Comparison of ENCODE assay signal across 25 cellular contexts in genomic region chr4:179325181-179325580, GRCh38.
"Had no signal": no experiment of that assay in that cellular context is flagged by ENCODE, and none has a peak within 500 bp of the region (broad histone marks: within the 10 kb centered on the region; RNA-seq: fewer than 3 reads in every experiment).

No MANE protein-coding gene starts in this region.

- H3K27ac ChIP-seq: adrenal gland, brain microvascular endothelial cell, cardiac muscle cell, VCaP had no signal

- H3K27ac Mint-ChIP-seq: activated CD4-positive, alpha-beta memory T cell treated with anti-CD3 and anti-CD28 coated beads, Interleukin-2, amount 10 ng/mL, durations not matched to agents 7 days and 5 days; activated CD4-positive, alpha-beta T cell treated with anti-CD3 and anti-CD28 coated beads, Interleukin-2, amount 10 ng/mL, durations not matched to agents 7 days and 5 days; activated naive CD8-positive, alpha-beta T cell treated with anti-CD3 and anti-CD28 coated beads, Interleukin-2, amount 10 ng/mL, durations not matched to agents 7 days and 5 days; T-cell had no signal

- H3K4me3 ChIP-seq: adrenal gland, cardiac muscle cell, K562 had no signal

- H3K36me3 ChIP-seq: adrenal gland, brain microvascular endothelial cell, cardiac muscle cell had no signal

- ATAC-seq: K562, T-cell had no signal

- H3K9me3 Mint-ChIP-seq: activated naive CD8-positive, alpha-beta T cell treated with anti-CD3 and anti-CD28 coated beads, Interleukin-2, amount 10 ng/mL, durations not matched to agents 7 days and 5 days had no signal

- H3K4me3 Mint-ChIP-seq: activated CD4-positive, alpha-beta memory T cell treated with anti-CD3 and anti-CD28 coated beads, Interleukin-2, amount 10 ng/mL, durations not matched to agents 7 days and 5 days; activated CD4-positive, alpha-beta T cell treated with anti-CD3 and anti-CD28 coated beads, Interleukin-2, amount 10 ng/mL, durations not matched to agents 7 days and 5 days; activated naive CD8-positive, alpha-beta T cell treated with anti-CD3 and anti-CD28 coated beads, Interleukin-2, amount 10 ng/mL, durations not matched to agents 7 days and 5 days; T-cell had no signal

- H3K36me3 Mint-ChIP-seq: activated naive CD8-positive, alpha-beta T cell treated with anti-CD3 and anti-CD28 coated beads, Interleukin-2, amount 10 ng/mL, durations not matched to agents 7 days and 5 days; T-cell had no signal

- H3K4me1 Mint-ChIP-seq: activated CD4-positive, alpha-beta memory T cell treated with anti-CD3 and anti-CD28 coated beads, Interleukin-2, amount 10 ng/mL, durations not matched to agents 7 days and 5 days; activated CD4-positive, alpha-beta T cell treated with anti-CD3 and anti-CD28 coated beads, Interleukin-2, amount 10 ng/mL, durations not matched to agents 7 days and 5 days; activated naive CD8-positive, alpha-beta T cell treated with anti-CD3 and anti-CD28 coated beads, Interleukin-2, amount 10 ng/mL, durations not matched to agents 7 days and 5 days; T-cell had no signal

- H3K9me3 ChIP-seq: adrenal gland had no signal

- H3K27me3 ChIP-seq: adrenal gland, brain microvascular endothelial cell, cardiac muscle cell had no signal

- H3K4me1 ChIP-seq: adrenal gland had no signal

- H3K27me3 Mint-ChIP-seq: activated CD4-positive, alpha-beta memory T cell treated with anti-CD3 and anti-CD28 coated beads, Interleukin-2, amount 10 ng/mL, durations not matched to agents 7 days and 5 days; activated CD4-positive, alpha-beta T cell treated with anti-CD3 and anti-CD28 coated beads, Interleukin-2, amount 10 ng/mL, durations not matched to agents 7 days and 5 days; activated naive CD8-positive, alpha-beta T cell treated with anti-CD3 and anti-CD28 coated beads, Interleukin-2, amount 10 ng/mL, durations not matched to agents 7 days and 5 days; T-cell had no signal

- DNase-seq: activated CD4-positive, alpha-beta memory T cell treated with anti-CD3 and anti-CD28 coated beads, Interleukin-2, amount 10 ng/mL, durations not matched to agents 7 days and 5 days; activated CD4-positive, alpha-beta T cell treated with anti-CD3 and anti-CD28 coated beads, Interleukin-2, amount 10 ng/mL, durations not matched to agents 7 days and 5 days; activated CD4-positive, CD25-positive, alpha-beta regulatory T cell; activated CD8-positive, alpha-beta memory T cell treated with anti-CD3 and anti-CD28 coated beads, Interleukin-2, amount 50 U/mL, for 48 hours; activated naive CD4-positive, alpha-beta T cell treated with anti-CD3 and anti-CD28 coated beads, Interleukin-2, amount 50 U/mL, for 16 hours; activated naive CD8-positive, alpha-beta T cell treated with anti-CD3 and anti-CD28 coated beads, Interleukin-2, amount 10 ng/mL, durations not matched to agents 7 days and 5 days; activated T-cell treated with anti-CD3 and anti-CD28 coated beads, Interleukin-2, amount 50 U/mL, for 1 hour; adrenal gland; anterior cingulate cortex; brain microvascular endothelial cell; Karpas-422; NCI-H1092; NCI-H1417 treated with DMSO at 0.1 percent for 48 hours; NCI-H1694; NCI-H2029; NCI-H510A treated with DMSO at 0.1 percent for 48 hours; NCI-H69; NK-92 treated with Interleukin-12 subunit alpha and Interleukin-12 subunit beta, amount 100 ng/mL, for 24 hours; SIG-M5; T-cell; T-helper 2 cell; T1000 had no signal
